Comparison of ENCODE assay signal across 1 cellular context in genomic region chr4:77818667-77819408, GRCh38.
TF ChIP-seq lines count a peak whose summit lies in the region.

CNOT6L (minus strand) TSS chr4:77819368; CDS start chr4:77819308, 60 bp downstream.

TF ChIP-seq in GM12878, 131 proteins besides CTCF, POLR2A, EP300 and RAD21 (continued from another document and continues in another):
- no peak for TF ChIP-seq E2F8 (IDR thresholded peaks at IDR 0.05; ENCODE audit: low read depth, partially characterized antibody)
- no peak for TF ChIP-seq PRDM15 (CRISPR knock-in tag; IDR thresholded peaks at IDR 0.05)
- no peak for TF ChIP-seq GABPA (IDR thresholded peaks at IDR 0.05; ENCODE audit: low read depth)
- peak; percentile 78; the same call in 1 of the 2 replicates for TF ChIP-seq HDGF (IDR thresholded peaks at IDR 0.05)
- TF ChIP-seq RUNX3 (IDR thresholded peaks at IDR 0.05; ENCODE audit: low read length), result no peak; the same call in 1 of the 2 replicates
- TF ChIP-seq ATF2 (IDR thresholded peaks at IDR 0.05; ENCODE audit: low read length), result no peak
- no peak for TF ChIP-seq ZNF622 (IDR thresholded peaks at IDR 0.05)
- TF ChIP-seq CEBPB (IDR thresholded peaks at IDR 0.05; ENCODE audit: borderline replicate concordance in 1 of 2, low read depth in 2 of 2, low read length in 2 of 2), result no peak
- no peak for TF ChIP-seq TCF7 (IDR thresholded peaks at IDR 0.05; ENCODE audit: borderline replicate concordance)
- TF ChIP-seq SKIL (IDR thresholded peaks at IDR 0.05; ENCODE audit: low read depth, poor library complexity, severe bottlenecking), result no peak
- no peak for TF ChIP-seq IKZF2 (IDR thresholded peaks at IDR 0.05)
- peak; percentile 63; the same call in 1 of the 2 replicates for TF ChIP-seq NBN (IDR thresholded peaks at IDR 0.05)
- peak; percentile 51; the same call in 1 of the 2 replicates for TF ChIP-seq MXI1 (IDR thresholded peaks at IDR 0.05; ENCODE audit: low read depth, low read length)
- TF ChIP-seq IRF3 (IDR thresholded peaks at IDR 0.05), result no peak
- TF ChIP-seq NFXL1 (IDR thresholded peaks at IDR 0.05; ENCODE audit: borderline replicate concordance), result no peak
- TF ChIP-seq MYB (IDR thresholded peaks at IDR 0.05; ENCODE audit: borderline replicate concordance, low read depth, low read length), result no peak
- no peak for TF ChIP-seq POLR2AphosphoS2 (IDR thresholded peaks at IDR 0.05; ENCODE audit: low read depth, low read length)
- no peak for TF ChIP-seq SUPT20H (IDR thresholded peaks at IDR 0.05; ENCODE audit: borderline replicate concordance, control insufficient read depth, low read depth, low read length)
- no peak for TF ChIP-seq ZBTB4 (CRISPR knock-in tag; IDR thresholded peaks at IDR 0.05)
- TF ChIP-seq NRF1 (conservative IDR thresholded peaks at IDR 0.05; ENCODE audit: low read depth, low read length), result no peak
- TF ChIP-seq BCL3 (IDR thresholded peaks at IDR 0.05; ENCODE audit: borderline replicate concordance, insufficient read depth, low read depth, low read length, poor library complexity, severe bottlenecking), result peak; percentile 12
- TF ChIP-seq SPI1 (IDR thresholded peaks at IDR 0.05; ENCODE audit: borderline replicate concordance, insufficient read depth, low read depth, low read length), result no peak
- TF ChIP-seq PML (IDR thresholded peaks at IDR 0.05; ENCODE audit: low read length), result no peak
- no peak; the same call in 1 of the 2 replicates for TF ChIP-seq NKRF (conservative IDR thresholded peaks at IDR 0.05)
- no peak for TF ChIP-seq NR2C2 (IDR thresholded peaks at IDR 0.05; ENCODE audit: borderline replicate concordance, control insufficient read depth, insufficient read length, low read depth)
- TF ChIP-seq ESRRA (IDR thresholded peaks at IDR 0.05; ENCODE audit: low read length), result no peak
- no peak for TF ChIP-seq MTA2 (IDR thresholded peaks at IDR 0.05; ENCODE audit: low read depth)
- no peak for TF ChIP-seq SREBF2 (IDR thresholded peaks at IDR 0.05; ENCODE audit: low read length)
- TF ChIP-seq BHLHE40 (IDR thresholded peaks at IDR 0.05; ENCODE audit: borderline replicate concordance in 1 of 2, low read depth in 2 of 2, low read length in 1 of 2), result peak in 1 of 2 experiments; percentile 66; a peak in 2 of 4 replicates
- no peak for TF ChIP-seq FOXM1 (IDR thresholded peaks at IDR 0.05; ENCODE audit: low read depth, low read length)
- TF ChIP-seq YBX1 (IDR thresholded peaks at IDR 0.05), result no peak
- peak; percentile 32; the same call in 1 of the 2 replicates for TF ChIP-seq RB1 (IDR thresholded peaks at IDR 0.05; ENCODE audit: borderline replicate concordance)
- no peak for TF ChIP-seq CBX3 (IDR thresholded peaks at IDR 0.05; ENCODE audit: borderline replicate concordance, low read depth)
- TF ChIP-seq KDM1A (IDR thresholded peaks at IDR 0.05; ENCODE audit: borderline replicate concordance), result no peak
- peak; percentile 69 for TF ChIP-seq GATAD2B (conservative IDR thresholded peaks at IDR 0.05; ENCODE audit: low read depth)
- peak; percentile 76 for TF ChIP-seq IKZF1 (conservative IDR thresholded peaks at IDR 0.05)
- no peak for TF ChIP-seq NFIC (IDR thresholded peaks at IDR 0.05; ENCODE audit: low read depth, low read length)
- TF ChIP-seq DPF2 (IDR thresholded peaks at IDR 0.05), result peak; percentile 58
- no peak for TF ChIP-seq ZBTB33 (IDR thresholded peaks at IDR 0.05)
